8 cellular contexts compared by ENCODE assay signal in genomic region chr20:36861875-36862801, GRCh38. TPM values are rescaled to one million over a fixed set of nuclear protein-coding genes. Genes with fewer than 3 reads are reported as not detected.
DNase-seq lines count a peak whose midpoint lies in the region; ATAC-seq and TF ChIP-seq lines count a peak whose summit lies in the region.

No MANE protein-coding gene starts in this region.

- DNase-seq in HS-5 (ENCODE audit: low read depth) (peak; percentile 87), SJSA1 (ENCODE audit: low read depth in 1 of 2, low spot score in 2 of 2) (peak; percentile 90 to 94), lung (ENCODE audit: low spot score) (peak; percentile 70), NK-92 (lab: John Stamatoyannopoulos, UW; ENCODE audit: unreplicated experiment) (no peak)
- no peak for DNase-seq in effector memory CD8-positive, alpha-beta T cell
- DNase-seq in effector memory CD4-positive, alpha-beta T cell, result no peak

- peaks cover 7% of the 10 kb centered on the region for H3K36me3 Mint-ChIP-seq in effector memory CD8-positive, alpha-beta T cell (ENCODE audit: insufficient read depth)

- H3K27me3 ChIP-seq in SJSA1 (replicated peaks) (no peaks in the 10 kb centered on the region), lung (ENCODE audit: control insufficient read depth, insufficient read depth) (no peaks in the 10 kb centered on the region)
- peaks cover 2% of the 10 kb centered on the region for H3K27me3 ChIP-seq in effector memory CD4-positive, alpha-beta T cell (replicated peaks; ENCODE audit: control insufficient read depth, insufficient read depth, low read length, poor library complexity, severe bottlenecking)

- 26 to 37% methylated on average over 43 to 45 of the region's 45 CpGs for WGBS in lung, 2 donors

- peaks cover 50% of the 10 kb centered on the region for H3K4me1 ChIP-seq in SJSA1 (replicated peaks)
- peaks cover 0 to 14% of the 10 kb centered on the region in 2 donors for H3K4me1 ChIP-seq in lung (ENCODE audit: control insufficient read depth in 2 of 2, insufficient read depth in 2 of 2, low read length in 2 of 2)
- no peaks in the 10 kb centered on the region for H3K4me1 ChIP-seq in effector memory CD4-positive, alpha-beta T cell (ENCODE audit: control insufficient read depth, insufficient read depth, low read length, poor library complexity, severe bottlenecking)

- H3K4me3 ChIP-seq in SJSA1 (peak overlapping the region; percentile 98), lung (peak overlapping the region; percentile 63)
- no peak overlapping the region for H3K4me3 ChIP-seq in effector memory CD4-positive, alpha-beta T cell (ENCODE audit: insufficient read depth, low read depth, low read length, poor library complexity, severe bottlenecking)

- peak overlapping the region; percentile 42 to 59 for H3K4me3 Mint-ChIP-seq in effector memory CD8-positive, alpha-beta T cell

- H3K36me3 ChIP-seq in SJSA1, result peaks cover 53% of the 10 kb centered on the region
- H3K36me3 ChIP-seq in lung (ENCODE audit: control insufficient read depth in 2 of 2, insufficient read depth in 2 of 2, low read length in 2 of 2), result no peaks in the 10 kb centered on the region
- H3K36me3 ChIP-seq in effector memory CD4-positive, alpha-beta T cell (ENCODE audit: control insufficient read depth, insufficient read depth, low read length), result no peaks in the 10 kb centered on the region

- H3K27me3 Mint-ChIP-seq in effector memory CD8-positive, alpha-beta T cell, result peaks cover 14 to 46% of the 10 kb centered on the region in 2 donors

- H3K9me3 ChIP-seq in SJSA1 (replicated peaks) (peaks cover 3% of the 10 kb centered on the region; the same call in 1 of the 2 replicates), lung (ENCODE audit: control insufficient read depth in 2 of 2, insufficient read depth in 1 of 2, low read length in 1 of 2) (no peaks in the 10 kb centered on the region)
- H3K9me3 ChIP-seq in effector memory CD4-positive, alpha-beta T cell (ENCODE audit: control insufficient read depth, low read length), result no peaks in the 10 kb centered on the region

- peaks cover 8% of the 10 kb centered on the region in 2 donors for H3K4me1 Mint-ChIP-seq in effector memory CD8-positive, alpha-beta T cell (ENCODE audit: low read depth in 2 of 2)

- H3K9me3 Mint-ChIP-seq in effector memory CD8-positive, alpha-beta T cell, result no peaks in the 10 kb centered on the region

- no peak overlapping the region for H3K27ac Mint-ChIP-seq in effector memory CD8-positive, alpha-beta T cell

- no peak for TF ChIP-seq CTCF in C4-2B (conservative IDR thresholded peaks at IDR 0.05)
- no peak for TF ChIP-seq CTCF in lung (IDR thresholded peaks at IDR 0.05; ENCODE audit: control extremely low read depth, extremely low read depth)

- H3K27ac ChIP-seq in C4-2B (peak overlapping the region; percentile 89), SJSA1 (peak overlapping the region; percentile 91), lung (ENCODE audit: low read depth in 1 of 2, low read length in 1 of 2) (peak overlapping the region; percentile 77 to 87), temporal lobe (ENCODE audit: low read depth, low read length) (peak overlapping the region; percentile 80)
- H3K27ac ChIP-seq in effector memory CD4-positive, alpha-beta T cell (ENCODE audit: insufficient read depth, low read length, poor library complexity, severe bottlenecking), result no peak overlapping the region

- no peak for ATAC-seq in effector memory CD8-positive, alpha-beta T cell (replicated peaks)
- ATAC-seq in lung (ENCODE audit: insufficient read depth, low FRiP score), result peak; percentile 66

RNA-seq across cellular contexts. Expression of gene TLDC2, which starts 13.8 kb away (rescaled TPM):
- not detected in 2 replicates for total RNA-seq in SJSA1 (2014; rRNA removed; shearing (Covaris generic))
- total RNA-seq in lung (under 1 TPM; 0.23 to 0.67 TPM), temporal lobe (not detected)
- polyA plus RNA-seq in lung, result under 1 TPM; 0.07 to 0.12 TPM

Comparison
In these comparisons a context has a peak if more than half of its experiments do, and no peak if none do; other contexts are left out.
1. DNase-seq: peak in HS-5 (single experiment), SJSA1 (2 of 2) and lung (single experiment); none in effector memory CD8-positive, alpha-beta T cell (0 of 3), effector memory CD4-positive, alpha-beta T cell (0 of 3) and NK-92 (single experiment).